In genomic region chr12:7806863-7807487, GRCh38 we compare ENCODE assay signal across 8 cellular contexts. TPM values are rescaled to one million over a fixed set of nuclear protein-coding genes. Genes with fewer than 3 reads are reported as not detected.
DNase-seq lines count a peak whose midpoint lies in the region; ATAC-seq, FAIRE-seq and TF ChIP-seq lines count a peak whose summit lies in the region.

No MANE protein-coding gene starts in this region.

- H3K36me3 ChIP-seq in MG63: no peaks in the 10 kb centered on the region
- no peaks in the 10 kb centered on the region for H3K36me3 ChIP-seq in small intestine (ENCODE audit: control insufficient read depth in 2 of 2, insufficient read depth in 2 of 2, low read length in 2 of 2)

- 6 to 9% (median 7%) methylated on average over 2 of the region's 2 CpGs for WGBS in small intestine, 3 donors

- no peak overlapping the region for H3K27ac ChIP-seq in small intestine (ENCODE audit: low read depth in 1 of 2, low read length in 1 of 2)

- H3K4me1 ChIP-seq in small intestine (ENCODE audit: control insufficient read depth in 2 of 2, insufficient read depth in 1 of 2, low read depth in 1 of 2, low read length in 1 of 2): no peaks in the 10 kb centered on the region

- H3K4me3 ChIP-seq in MG63: no peak overlapping the region
- no peak overlapping the region for H3K4me3 ChIP-seq in astrocyte of the cerebellum (ENCODE audit: low read depth, low read length)
- H3K4me3 ChIP-seq in small intestine (ENCODE audit: low read depth in 1 of 2, low read length in 2 of 2): no peak overlapping the region

- FAIRE-seq in small intestine (lab: Jason Lieb, UNC): no peak

- DNase-seq in GM04504 (ENCODE audit: low read depth): peak; percentile 31
- DNase-seq in MG63: peak; percentile 41
- DNase-seq in T-helper 9 cell: peak; percentile 39
- peak; percentile 24 for DNase-seq in astrocyte of the cerebellum (ENCODE audit: low read depth)
- DNase-seq in hypothalamus (lab: John Stamatoyannopoulos, UW): peak in 34 of 51 donors; percentile 0 to 49 (median 18)
- DNase-seq in small intestine: peak; percentile 72

- in situ Hi-C loops in astrocyte of the cerebellum (cut with HindIII; ENCODE audit: low sequenced_read_pairs): no loop called here

- peak; percentile 99 for TF ChIP-seq CTCF in astrocyte of the cerebellum (IDR thresholded peaks at IDR 0.05; ENCODE audit: low read depth, low read length, missing control alignments)

- H3K9me3 ChIP-seq in MG63: no peaks in the 10 kb centered on the region
- no peaks in the 10 kb centered on the region for H3K9me3 ChIP-seq in small intestine (ENCODE audit: control insufficient read depth, low read depth)

- ATAC-seq in GM21515 (IDR thresholded peaks at IDR 0.05; ENCODE audit: unreplicated experiment): no peak
- ATAC-seq in HG03565 (IDR thresholded peaks at IDR 0.05; ENCODE audit: unreplicated experiment): no peak

- no peaks in the 10 kb centered on the region for H3K27me3 ChIP-seq in MG63
- H3K27me3 ChIP-seq in small intestine (ENCODE audit: control insufficient read depth in 2 of 2, insufficient read depth in 2 of 2, low read length in 2 of 2): peaks cover 0 to 3% of the 10 kb centered on the region in 2 donors

RNA-seq across cellular contexts. Expression of gene NANOG, which starts 17.8 kb away (rescaled TPM):
- not detected in 2 replicates for total RNA-seq in MG63 (2014; rRNA removed; shearing (Covaris generic); ENCODE audit: low replicate concordance)
- not detected for polyA plus RNA-seq in small intestine

RNA-seq across cellular contexts. Expression of gene NANOGNB, which starts 42.0 kb away (rescaled TPM):
- not detected in 2 replicates for total RNA-seq in MG63 (2014; rRNA removed; shearing (Covaris generic); ENCODE audit: low replicate concordance)
- polyA plus RNA-seq in small intestine: not detected

RNA-seq across cellular contexts. Expression of gene CLEC4C, which starts 59.8 kb away (rescaled TPM):
- not detected in 2 replicates for total RNA-seq in MG63 (2014; rRNA removed; shearing (Covaris generic); ENCODE audit: low replicate concordance)
- polyA plus RNA-seq in small intestine: not detected

Comparison
In these comparisons a context has a peak if more than half of its experiments do, and no peak if none do; other contexts are left out.
1. DNase-seq: peak in every context shown above with its lines; median percentile 72 in small intestine; 41 in MG63; 39 in T-helper 9 cell; 31 in GM04504; 24 in astrocyte of the cerebellum; 18 in hypothalamus.